Comparison of ENCODE assay signal across 1 cellular context in the genomic region with DNA sequence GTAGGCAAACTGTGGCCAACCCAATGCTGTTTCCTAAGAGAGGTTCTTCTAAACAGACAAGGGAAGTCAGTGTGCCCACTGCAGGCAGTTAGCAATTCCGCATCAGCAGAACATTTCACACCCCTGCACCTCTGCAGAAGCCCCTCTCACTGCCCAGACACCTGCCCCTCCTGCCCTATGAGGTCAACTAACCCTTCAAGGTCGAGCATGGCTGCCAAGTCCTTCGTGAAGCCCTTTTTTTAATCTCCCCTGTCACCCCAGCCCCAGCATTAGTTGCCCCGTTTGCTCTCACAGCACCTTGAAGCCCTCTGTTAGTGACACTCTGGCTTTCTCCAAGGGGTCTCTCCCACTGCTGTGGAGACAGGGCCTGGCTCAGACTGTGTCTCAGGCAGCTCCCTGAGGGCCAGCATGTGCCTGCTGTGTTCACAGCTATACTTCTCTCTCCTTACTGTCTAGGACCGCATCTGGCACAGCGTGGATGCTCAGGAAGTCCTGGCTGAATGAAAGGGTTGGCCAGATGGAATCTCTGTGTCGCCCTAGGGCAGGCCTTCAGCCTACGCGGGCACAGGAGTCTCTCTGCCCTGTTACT.
TF ChIP-seq lines count a peak whose summit lies in the region.

No MANE protein-coding gene starts in this region.

TF ChIP-seq in GM23338, 12 proteins besides CTCF, POLR2A, EP300 and RAD21 (continued from another document):
- TF ChIP-seq, protein P1, sequence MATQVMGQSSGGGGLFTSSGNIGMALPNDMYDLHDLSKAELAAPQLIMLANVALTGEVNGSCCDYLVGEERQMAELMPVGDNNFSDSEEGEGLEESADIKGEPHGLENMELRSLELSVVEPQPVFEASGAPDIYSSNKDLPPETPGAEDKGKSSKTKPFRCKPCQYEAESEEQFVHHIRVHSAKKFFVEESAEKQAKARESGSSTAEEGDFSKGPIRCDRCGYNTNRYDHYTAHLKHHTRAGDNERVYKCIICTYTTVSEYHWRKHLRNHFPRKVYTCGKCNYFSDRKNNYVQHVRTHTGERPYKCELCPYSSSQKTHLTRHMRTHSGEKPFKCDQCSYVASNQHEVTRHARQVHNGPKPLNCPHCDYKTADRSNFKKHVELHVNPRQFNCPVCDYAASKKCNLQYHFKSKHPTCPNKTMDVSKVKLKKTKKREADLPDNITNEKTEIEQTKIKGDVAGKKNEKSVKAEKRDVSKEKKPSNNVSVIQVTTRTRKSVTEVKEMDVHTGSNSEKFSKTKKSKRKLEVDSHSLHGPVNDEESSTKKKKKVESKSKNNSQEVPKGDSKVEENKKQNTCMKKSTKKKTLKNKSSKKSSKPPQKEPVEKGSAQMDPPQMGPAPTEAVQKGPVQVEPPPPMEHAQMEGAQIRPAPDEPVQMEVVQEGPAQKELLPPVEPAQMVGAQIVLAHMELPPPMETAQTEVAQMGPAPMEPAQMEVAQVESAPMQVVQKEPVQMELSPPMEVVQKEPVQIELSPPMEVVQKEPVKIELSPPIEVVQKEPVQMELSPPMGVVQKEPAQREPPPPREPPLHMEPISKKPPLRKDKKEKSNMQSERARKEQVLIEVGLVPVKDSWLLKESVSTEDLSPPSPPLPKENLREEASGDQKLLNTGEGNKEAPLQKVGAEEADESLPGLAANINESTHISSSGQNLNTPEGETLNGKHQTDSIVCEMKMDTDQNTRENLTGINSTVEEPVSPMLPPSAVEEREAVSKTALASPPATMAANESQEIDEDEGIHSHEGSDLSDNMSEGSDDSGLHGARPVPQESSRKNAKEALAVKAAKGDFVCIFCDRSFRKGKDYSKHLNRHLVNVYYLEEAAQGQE (IDR thresholded peaks at IDR 0.05; ENCODE audit: unreplicated experiment) = no peak
